In genomic region chr17:40666366-40666765, GRCh38 we compare ENCODE assay signal across 30 cellular contexts. TPM values are rescaled to one million over a fixed set of nuclear protein-coding genes. Genes with fewer than 3 reads are reported as not detected.
DNase-seq lines count a peak whose midpoint lies in the region; ATAC-seq and TF ChIP-seq lines count a peak whose summit lies in the region.
"Had no signal": no experiment of that assay in that cellular context is flagged by ENCODE, and none has a peak within 500 bp of the region (broad histone marks: within the 10 kb centered on the region; RNA-seq: fewer than 3 reads in every experiment).

No MANE protein-coding gene starts in this region.

- H3K9me3 Mint-ChIP-seq in GM23338 (no peaks in the 10 kb centered on the region), glutamatergic neuron (ENCODE audit: unreplicated experiment) (peaks cover 5% of the 10 kb centered on the region), progenitor cell of endocrine pancreas (ENCODE audit: low read depth) (no peaks in the 10 kb centered on the region), osteocyte (ENCODE audit: unreplicated experiment) (no peaks in the 10 kb centered on the region), endodermal cell (no peaks in the 10 kb centered on the region)
- H3K9me3 Mint-ChIP-seq: CD4-positive, CD25-positive, alpha-beta regulatory T cell; HFFc6 had no signal

- H3K4me2 ChIP-seq in GM23338: no peak overlapping the region
- H3K4me2 ChIP-seq: BLaER1, KMS-11, PC-9 had no signal

- H3K36me3 Mint-ChIP-seq in GM23338 (ENCODE audit: low read depth): no peaks in the 10 kb centered on the region
- H3K36me3 Mint-ChIP-seq in glutamatergic neuron (ENCODE audit: unreplicated experiment): no peaks in the 10 kb centered on the region
- no peaks in the 10 kb centered on the region for H3K36me3 Mint-ChIP-seq in progenitor cell of endocrine pancreas (ENCODE audit: insufficient read depth)
- no peaks in the 10 kb centered on the region for H3K36me3 Mint-ChIP-seq in osteocyte (ENCODE audit: unreplicated experiment)
- no peaks in the 10 kb centered on the region for H3K36me3 Mint-ChIP-seq in endodermal cell (ENCODE audit: low read depth)
- H3K36me3 Mint-ChIP-seq: CD4-positive, CD25-positive, alpha-beta regulatory T cell; IgD-negative memory B cell had no signal

- H3K4me3 Mint-ChIP-seq in GM23338: no peak overlapping the region
- H3K4me3 Mint-ChIP-seq in glutamatergic neuron (ENCODE audit: unreplicated experiment): peak overlapping the region; percentile 49
- H3K4me3 Mint-ChIP-seq in progenitor cell of endocrine pancreas (ENCODE audit: low read depth): peak overlapping the region; percentile 22
- H3K4me3 Mint-ChIP-seq in osteocyte (ENCODE audit: unreplicated experiment): no peak overlapping the region
- no peak overlapping the region for H3K4me3 Mint-ChIP-seq in endodermal cell
- H3K4me3 Mint-ChIP-seq: HFFc6 had no signal

- H3K27ac Mint-ChIP-seq in GM23338 (no peak overlapping the region), glutamatergic neuron (ENCODE audit: unreplicated experiment) (peak overlapping the region; percentile 43), progenitor cell of endocrine pancreas (peak overlapping the region; percentile 62), osteocyte (ENCODE audit: unreplicated experiment) (no peak overlapping the region), endodermal cell (no peak overlapping the region)
- H3K27ac Mint-ChIP-seq: CD4-positive, CD25-positive, alpha-beta regulatory T cell; HFFc6; IgD-negative memory B cell had no signal

- intact Hi-C loops in posterior cingulate gyrus (cut with DNase I): no loop called here

- peaks cover 19% of the 10 kb centered on the region for H3K4me1 Mint-ChIP-seq in GM23338
- H3K4me1 Mint-ChIP-seq in glutamatergic neuron (ENCODE audit: low read depth, unreplicated experiment): peaks cover 22% of the 10 kb centered on the region
- peaks cover 16% of the 10 kb centered on the region for H3K4me1 Mint-ChIP-seq in progenitor cell of endocrine pancreas (ENCODE audit: low read depth)
- peaks cover 4% of the 10 kb centered on the region for H3K4me1 Mint-ChIP-seq in osteocyte (ENCODE audit: unreplicated experiment)
- H3K4me1 Mint-ChIP-seq in endodermal cell: peaks cover 24% of the 10 kb centered on the region

- H3K4me3 ChIP-seq in GM23338 (no peak overlapping the region), liver (ENCODE audit: low read depth in 1 of 3, low read length in 3 of 3) (no peak overlapping the region), endodermal cell (ENCODE audit: low read length) (no peak overlapping the region)
- H3K4me3 ChIP-seq: BLaER1, HAP-1, PC-9, SJSA1 had no signal

- H3K4me1 ChIP-seq in GM23338 (ENCODE audit: insufficient read depth) (peaks cover 5% of the 10 kb centered on the region; the same call in 1 of the 2 replicates), liver (ENCODE audit: control insufficient read depth in 4 of 4, insufficient read depth in 4 of 4, low read length in 3 of 4) (peaks cover 0 to 29% (median 20%) of the 10 kb centered on the region in 4 donors), endodermal cell (ENCODE audit: control insufficient read depth, insufficient read depth, low read length) (no peaks in the 10 kb centered on the region)
- H3K4me1 ChIP-seq: BLaER1, SJSA1 had no signal

- no peaks in the 10 kb centered on the region for H3K27me3 ChIP-seq in GM23338 (ENCODE audit: insufficient read depth)
- H3K27me3 ChIP-seq in liver (ENCODE audit: control insufficient read depth in 4 of 4, insufficient read depth in 4 of 4, low read length in 3 of 4): no peaks in the 10 kb centered on the region
- H3K27me3 ChIP-seq in endodermal cell (ENCODE audit: control insufficient read depth, insufficient read depth, low read length, poor library complexity, severe bottlenecking): no peaks in the 10 kb centered on the region
- H3K27me3 ChIP-seq: BLaER1 had no signal

- H2AFZ ChIP-seq in GM23338: peak overlapping the region; percentile 44; the same call in 1 of the 2 replicates
- H2AFZ ChIP-seq: PC-9 had no signal

- no peak for TF ChIP-seq CTCF in GM23338 (conservative IDR thresholded peaks at IDR 0.05; ENCODE audit: low read depth in 2 of 2)
- TF ChIP-seq CTCF in glutamatergic neuron (IDR thresholded peaks at IDR 0.05; ENCODE audit: partially characterized antibody, unreplicated experiment): no peak
- no peak for TF ChIP-seq CTCF in liver (IDR thresholded peaks at IDR 0.05; ENCODE audit: low read depth, low read length, missing input control)
- no peak for TF ChIP-seq CTCF in progenitor cell of endocrine pancreas (IDR thresholded peaks at IDR 0.05; ENCODE audit: unreplicated experiment)
- TF ChIP-seq CTCF in osteocyte (IDR thresholded peaks at IDR 0.05): no peak
- no peak for TF ChIP-seq CTCF in endodermal cell (conservative IDR thresholded peaks at IDR 0.05)

- H3K9ac ChIP-seq in liver (ENCODE audit: low read depth in 1 of 2, low read length in 2 of 2) (no peak overlapping the region), endodermal cell (ENCODE audit: extremely low read depth, low read length, poor library complexity, severe bottlenecking) (no peak overlapping the region)
- H3K9ac ChIP-seq: BLaER1, KMS-11 had no signal

- H3K79me2 ChIP-seq in GM23338 (replicated peaks; ENCODE audit: insufficient read depth): no peaks in the 10 kb centered on the region

- H3F3A ChIP-seq in GM23338 (replicated peaks; ENCODE audit: low read depth): no peaks in the 10 kb centered on the region

- DNase-seq in GM23338 (ENCODE audit: low spot score): no peak
- DNase-seq in glutamatergic neuron: no peak
- DNase-seq in progenitor cell of endocrine pancreas (ENCODE audit: low spot score, unreplicated experiment): no peak
- DNase-seq in osteocyte (ENCODE audit: extremely low spot score, unreplicated experiment): no peak
- no peak for DNase-seq in endodermal cell
- no peak for DNase-seq in stimulated activated CD4-positive, alpha-beta T cell treated with anti-CD3 and anti-CD28 coated beads, Interleukin-4, amount 100 ng/mL, for 4 hours
- no peak for DNase-seq in posterior cingulate gyrus
- DNase-seq: CD4-positive, CD25-positive, alpha-beta regulatory T cell; DMS53; HFFc6; NCI-H1048; NCI-H1417; NCI-H1694; NCI-H2029 treated with DMSO at 0.1 percent for 48 hours; NCI-H446 treated with DMSO at 0.1 percent for 48 hours; NCI-H526; NCI-H82; PC-9; Right ventricle myocardium superior; RPMI8226 had no signal

- no peak overlapping the region for H3K27ac ChIP-seq in GM23338 (ENCODE audit: low read depth)
- H3K27ac ChIP-seq in liver (ENCODE audit: low read depth in 1 of 2, low read length in 2 of 2): no peak overlapping the region
- no peak overlapping the region for H3K27ac ChIP-seq in endodermal cell (ENCODE audit: low read depth, low read length)
- H3K27ac ChIP-seq: BLaER1, KMS-11, PC-9, SJSA1 had no signal

- peaks cover 2% of the 10 kb centered on the region for H3K27me3 Mint-ChIP-seq in GM23338 (ENCODE audit: insufficient read depth, low read depth, poor library complexity)
- H3K27me3 Mint-ChIP-seq in glutamatergic neuron (ENCODE audit: unreplicated experiment): no peaks in the 10 kb centered on the region
- peaks cover 13% of the 10 kb centered on the region for H3K27me3 Mint-ChIP-seq in progenitor cell of endocrine pancreas
- peaks cover 68% of the 10 kb centered on the region for H3K27me3 Mint-ChIP-seq in osteocyte (ENCODE audit: unreplicated experiment)
- H3K27me3 Mint-ChIP-seq in endodermal cell (ENCODE audit: insufficient read depth): no peaks in the 10 kb centered on the region

- H3K9me2 ChIP-seq in GM23338 (ENCODE audit: insufficient read depth): no peaks in the 10 kb centered on the region

- H4K20me1 ChIP-seq in GM23338 (replicated peaks; ENCODE audit: insufficient read depth): no peaks in the 10 kb centered on the region
- H4K20me1 ChIP-seq: BLaER1 had no signal

- no peak for ATAC-seq in GM23338

- H3K36me3 ChIP-seq in GM23338 (ENCODE audit: insufficient read depth) (no peaks in the 10 kb centered on the region), liver (ENCODE audit: control insufficient read depth in 4 of 4, insufficient read depth in 3 of 4, low read depth in 1 of 4, low read length in 3 of 4) (peaks cover 0 to 3% (median 0%) of the 10 kb centered on the region in 4 donors), endodermal cell (ENCODE audit: control insufficient read depth, insufficient read depth, low read length) (no peaks in the 10 kb centered on the region)
- H3K36me3 ChIP-seq: BLaER1, HAP-1, SJSA1 had no signal

- peak in 1 of 2 donors; percentile 16 for TF ChIP-seq RAD21 in liver (IDR thresholded peaks at IDR 0.05)

- no peaks in the 10 kb centered on the region for H3K9me3 ChIP-seq in liver (ENCODE audit: control insufficient read depth in 4 of 4, low read length in 3 of 4)
- H3K9me3 ChIP-seq in endodermal cell (ENCODE audit: control insufficient read depth, low read length): no peaks in the 10 kb centered on the region
- H3K9me3 ChIP-seq: BLaER1, HAP-1, SJSA1 had no signal

TF ChIP-seq in GM23338, 12 proteins besides CTCF, POLR2A, EP300 and RAD21 (continues in another document):
- TF ChIP-seq JUNB (IDR thresholded peaks at IDR 0.05; ENCODE audit: unreplicated experiment): no peak

RNA-seq across cellular contexts. Expression of gene KRT222, which starts 1.4 kb away (rescaled TPM):
- total RNA-seq in GM23338 (2014; rRNA removed; shearing (Covaris generic)): 0.12 TPM in 1 of 2 replicates, not detected in the other
- polyA plus RNA-seq in GM23338 (2016; fragmentation: Nextera tagmentation; extraction: Ambion mirVana) (0.49 TPM in 1 of 2 replicates, not detected in the other), liver (1 to 10 TPM; 1.9 to 3.1 TPM)
- total RNA-seq in glutamatergic neuron (ENCODE audit: unreplicated experiment) (1.3 TPM), liver (1 to 10 TPM; 2.7 to 5.6 TPM), progenitor cell of endocrine pancreas (0.36 and 1.1 TPM in 2 replicates), osteocyte (not detected in 2 replicates), endodermal cell (1 to 10 TPM; 1.4 to 2.3 TPM)
- polyA plus RNA-seq in endodermal cell (2013, experiment 1 of 2): 0.39 TPM
- polyA plus RNA-seq in endodermal cell (2013, experiment 2 of 2): 0.25 TPM
- total RNA-seq: A172; CD4-positive, CD25-positive, alpha-beta regulatory T cell; Daoy; G401; HFFc6; PC-9; Right ventricle myocardium superior; SJSA1 had no signal
- polyA plus RNA-seq: AG04450, IgD-negative memory B cell had no signal

RNA-seq across cellular contexts. Expression of gene SMARCE1, which starts 18.7 kb away (rescaled TPM):
- total RNA-seq in GM23338 (2014; rRNA removed; shearing (Covaris generic)): 77.6 and 101 TPM in 2 replicates
- polyA plus RNA-seq in GM23338 (2016; fragmentation: Nextera tagmentation; extraction: Ambion mirVana) (230 and 258 TPM in 2 replicates), liver (10 to 100 TPM; 25.0 to 40.8 TPM)
- total RNA-seq in glutamatergic neuron (ENCODE audit: unreplicated experiment) (207 TPM), liver (10 to 100 TPM; 33.8 to 38.9 TPM), progenitor cell of endocrine pancreas (190 and 195 TPM in 2 replicates), osteocyte (137 and 145 TPM in 2 replicates), endodermal cell (100 to 1,000 TPM; 156 to 191 TPM)
- 234 TPM for polyA plus RNA-seq in endodermal cell (2013, experiment 1 of 2)
- polyA plus RNA-seq in endodermal cell (2013, experiment 2 of 2): 224 TPM

RNA-seq across cellular contexts. Expression of gene KRT24, which starts 37.2 kb away (rescaled TPM):
- total RNA-seq in GM23338 (2014; rRNA removed; shearing (Covaris generic)): not detected in 2 replicates
- not detected in 2 replicates for polyA plus RNA-seq in GM23338 (2016; fragmentation: Nextera tagmentation; extraction: Ambion mirVana)
- total RNA-seq in glutamatergic neuron (ENCODE audit: unreplicated experiment): not detected
- not detected for total RNA-seq in liver
- not detected for polyA plus RNA-seq in liver
- total RNA-seq in progenitor cell of endocrine pancreas: not detected in 2 replicates
- not detected in 2 replicates for total RNA-seq in osteocyte
- not detected for total RNA-seq in endodermal cell
- not detected for polyA plus RNA-seq in endodermal cell (2013, experiment 1 of 2)
- not detected for polyA plus RNA-seq in endodermal cell (2013, experiment 2 of 2)
- total RNA-seq: A172; CD4-positive, CD25-positive, alpha-beta regulatory T cell; Daoy; G401; HFFc6; PC-9; Right ventricle myocardium superior; SJSA1 had no signal
- polyA plus RNA-seq: AG04450, IgD-negative memory B cell had no signal

Comparison
In these comparisons a context has a peak if more than half of its experiments do, and no peak if none do; other contexts are left out.
1. H3K27ac Mint-ChIP-seq: peak in glutamatergic neuron (single experiment) and progenitor cell of endocrine pancreas (single experiment); none in GM23338 (single experiment), osteocyte (single experiment) and endodermal cell (single experiment).
2. H3K4me3 Mint-ChIP-seq: peak in glutamatergic neuron (single experiment) and progenitor cell of endocrine pancreas (single experiment); none in GM23338 (single experiment), osteocyte (single experiment) and endodermal cell (single experiment).